20 cellular contexts compared by ENCODE assay signal in the genomic region with DNA sequence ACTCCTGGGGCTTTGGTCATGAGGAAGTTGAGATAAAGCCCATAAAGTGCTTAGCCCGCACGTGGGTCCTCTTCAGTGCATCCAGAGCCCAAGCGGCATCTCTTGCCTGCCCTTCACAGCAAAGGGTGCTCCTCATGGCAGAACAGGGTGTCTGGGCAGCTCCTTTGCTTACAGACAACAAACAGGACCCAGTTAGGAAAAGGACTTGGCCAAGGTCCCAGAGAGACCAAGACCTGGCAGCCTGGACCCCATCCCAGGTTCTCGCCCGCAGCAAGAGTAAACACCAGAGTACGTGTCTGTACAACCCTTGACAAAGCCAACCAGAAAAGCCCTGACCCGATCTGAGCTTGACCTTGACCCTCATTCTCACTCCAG. TPM values are rescaled to one million over a fixed set of nuclear protein-coding genes. Genes with fewer than 3 reads are reported as not detected.
A peak's percentile ranks its signal among the peaks of the same experiment; 100 is the strongest.
DNase-seq lines count a peak whose midpoint lies in the region; ATAC-seq and TF ChIP-seq lines count a peak whose summit lies in the region.
"Had no signal": no experiment of that assay in that cellular context is flagged by ENCODE, and none has a peak within 500 bp of the region (broad histone marks: within the 10 kb centered on the region; RNA-seq: fewer than 3 reads in every experiment).

No MANE protein-coding gene starts in this region.

- peaks cover 0 to 12% (median 0%) of the 10 kb centered on the region in 9 donors for H3K36me3 ChIP-seq in heart left ventricle
- H3K36me3 ChIP-seq: gastroesophageal sphincter had no signal

- no peaks in the 10 kb centered on the region for H3K9me3 ChIP-seq in heart left ventricle
- H3K9me3 ChIP-seq: gastroesophageal sphincter, upper lobe of left lung had no signal

- H3K4me1 ChIP-seq in heart left ventricle: peaks cover 0 to 66% (median 37%) of the 10 kb centered on the region in 12 donors

- DNase-seq in LNCaP clone FGC (ENCODE audit: low read depth): peak; percentile 99
- DNase-seq in heart left ventricle: peak; percentile 59 to 84 (median 72)
- peak; percentile 14 for DNase-seq in omental fat pad (ENCODE audit: low spot score)
- DNase-seq in COLO829 (ENCODE audit: low spot score): no peak
- DNase-seq in HK-2 (ENCODE audit: unreplicated experiment): no peak
- no peak for DNase-seq in immature natural killer cell
- DNase-seq in activated T-helper 1 cell treated with anti-CD3 and anti-CD28 coated beads, Interleukin-12 subunit alpha, Interleukin-12 subunit beta, Interleukin-2, Interleukin-4 antibody, amounts not matched to agents 30 ng/mL and 10 ng/mL and 1 ng/mL, durations not matched to agents 14 hours and 24 hours and 36 hours (ENCODE audit: low spot score): no peak
- DNase-seq: activated effector memory CD4-positive, alpha-beta T cell treated with anti-CD3 and anti-CD28 coated beads, Interleukin-2, amount 50 U/mL, for 16 hours; GDM1; Karpas-422; NCI-H1694; NCI-H524 treated with DMSO at 0.1 percent for 48 hours had no signal

- no peaks in the 10 kb centered on the region for H3K9me3 Mint-ChIP-seq in immature natural killer cell
- H3K9me3 Mint-ChIP-seq in activated T-helper 1 cell treated with anti-CD3 and anti-CD28 coated beads, Interleukin-12 subunit alpha, Interleukin-12 subunit beta, Interleukin-2, Interleukin-4 antibody, amounts not matched to agents 30 ng/mL and 10 ng/mL and 1 ng/mL, durations not matched to agents 14 hours and 24 hours and 36 hours: no peaks in the 10 kb centered on the region
- H3K9me3 Mint-ChIP-seq: mesothelial cell of epicardium; stimulated activated memory B cell treated with anti-CD40 and anti-IgM and Interleukin-4, amounts not matched to agents 10 μg/mL and 1 μg/mL and 100 μg/mL, for 72 hours had no signal

- H3K4me3 ChIP-seq in LNCaP clone FGC (ENCODE audit: low read depth, low read length) (no peak overlapping the region), heart left ventricle (no peak overlapping the region)
- H3K4me3 ChIP-seq: gastroesophageal sphincter, upper lobe of left lung had no signal

- ATAC-seq in heart left ventricle (peak; percentile 48 to 63 (median 55)), omental fat pad (ENCODE audit: low FRiP score) (no peak)
- ATAC-seq: gastroesophageal sphincter; stimulated activated memory B cell treated with anti-CD40 and anti-IgM and Interleukin-4, amounts not matched to agents 10 μg/mL and 1 μg/mL and 100 μg/mL, for 72 hours had no signal

- no peak overlapping the region for H3K27ac Mint-ChIP-seq in immature natural killer cell
- no peak overlapping the region for H3K27ac Mint-ChIP-seq in activated T-helper 1 cell treated with anti-CD3 and anti-CD28 coated beads, Interleukin-12 subunit alpha, Interleukin-12 subunit beta, Interleukin-2, Interleukin-4 antibody, amounts not matched to agents 30 ng/mL and 10 ng/mL and 1 ng/mL, durations not matched to agents 14 hours and 24 hours and 36 hours
- H3K27ac Mint-ChIP-seq: mesothelial cell of epicardium; stimulated activated memory B cell treated with anti-CD40 and anti-IgM and Interleukin-4, amounts not matched to agents 10 μg/mL and 1 μg/mL and 100 μg/mL, for 72 hours had no signal

- H3K4me3 Mint-ChIP-seq in immature natural killer cell: no peak overlapping the region
- H3K4me3 Mint-ChIP-seq in activated T-helper 1 cell treated with anti-CD3 and anti-CD28 coated beads, Interleukin-12 subunit alpha, Interleukin-12 subunit beta, Interleukin-2, Interleukin-4 antibody, amounts not matched to agents 30 ng/mL and 10 ng/mL and 1 ng/mL, durations not matched to agents 14 hours and 24 hours and 36 hours: no peak overlapping the region
- H3K4me3 Mint-ChIP-seq: mesothelial cell of epicardium; stimulated activated memory B cell treated with anti-CD40 and anti-IgM and Interleukin-4, amounts not matched to agents 10 μg/mL and 1 μg/mL and 100 μg/mL, for 72 hours had no signal

- no peaks in the 10 kb centered on the region for H3K36me3 Mint-ChIP-seq in immature natural killer cell
- no peaks in the 10 kb centered on the region for H3K36me3 Mint-ChIP-seq in activated T-helper 1 cell treated with anti-CD3 and anti-CD28 coated beads, Interleukin-12 subunit alpha, Interleukin-12 subunit beta, Interleukin-2, Interleukin-4 antibody, amounts not matched to agents 30 ng/mL and 10 ng/mL and 1 ng/mL, durations not matched to agents 14 hours and 24 hours and 36 hours (ENCODE audit: low read depth)
- H3K36me3 Mint-ChIP-seq: mesothelial cell of epicardium; stimulated activated memory B cell treated with anti-CD40 and anti-IgM and Interleukin-4, amounts not matched to agents 10 μg/mL and 1 μg/mL and 100 μg/mL, for 72 hours had no signal

- TF ChIP-seq CTCF in C4-2B (conservative IDR thresholded peaks at IDR 0.05): no peak
- no peak for TF ChIP-seq CTCF in LNCaP clone FGC (IDR thresholded peaks at IDR 0.05; ENCODE audit: control insufficient read depth, extremely low read depth, insufficient read depth)
- no peak for TF ChIP-seq CTCF in heart left ventricle (IDR thresholded peaks at IDR 0.05)
- TF ChIP-seq CTCF in omental fat pad (IDR thresholded peaks at IDR 0.05): no peak

- peaks cover 0 to 10% (median 7%) of the 10 kb centered on the region in 3 donors for H3K27me3 Mint-ChIP-seq in immature natural killer cell (ENCODE audit: low read depth in 3 of 3)
- no peaks in the 10 kb centered on the region for H3K27me3 Mint-ChIP-seq in activated T-helper 1 cell treated with anti-CD3 and anti-CD28 coated beads, Interleukin-12 subunit alpha, Interleukin-12 subunit beta, Interleukin-2, Interleukin-4 antibody, amounts not matched to agents 30 ng/mL and 10 ng/mL and 1 ng/mL, durations not matched to agents 14 hours and 24 hours and 36 hours (ENCODE audit: insufficient read depth)

- H3K4me1 Mint-ChIP-seq in immature natural killer cell: no peaks in the 10 kb centered on the region
- H3K4me1 Mint-ChIP-seq in activated T-helper 1 cell treated with anti-CD3 and anti-CD28 coated beads, Interleukin-12 subunit alpha, Interleukin-12 subunit beta, Interleukin-2, Interleukin-4 antibody, amounts not matched to agents 30 ng/mL and 10 ng/mL and 1 ng/mL, durations not matched to agents 14 hours and 24 hours and 36 hours (ENCODE audit: low read depth): no peaks in the 10 kb centered on the region
- H3K4me1 Mint-ChIP-seq: stimulated activated memory B cell treated with anti-CD40 and anti-IgM and Interleukin-4, amounts not matched to agents 10 μg/mL and 1 μg/mL and 100 μg/mL, for 72 hours had no signal

- H3K27ac ChIP-seq in C4-2B: peak overlapping the region; percentile 62
- H3K27ac ChIP-seq in heart left ventricle: peak overlapping the region; percentile 47 to 93 (median 68)
- H3K27ac ChIP-seq: gastroesophageal sphincter, upper lobe of left lung had no signal

- TF ChIP-seq POLR2A in heart left ventricle (IDR thresholded peaks at IDR 0.05): no peak

- no peaks in the 10 kb centered on the region for H3K27me3 ChIP-seq in heart left ventricle
- H3K27me3 ChIP-seq: gastroesophageal sphincter, upper lobe of left lung had no signal

- 46 to 57% (median 52%) methylated on average over 4 to 7 of the region's 7 CpGs for WGBS in heart left ventricle, 4 donors

- intact Hi-C loops in heart left ventricle (cut with DNase I): loop anchor here in 1 of 10 donors (5.0 to 10.0 kb wide), 2 partner anchors 102 to 196 kb away; partner anchors contain the start of genes LRRC2 and MYL3
- intact Hi-C loops in activated T-helper 1 cell treated with anti-CD3 and anti-CD28 coated beads, Interleukin-12 subunit alpha, Interleukin-12 subunit beta, Interleukin-2, Interleukin-4 antibody, amounts not matched to agents 30 ng/mL and 10 ng/mL and 1 ng/mL, durations not matched to agents 14 hours and 24 hours and 36 hours (cut with micrococcal nuclease): no loop called here

RNA-seq across cellular contexts. Expression of gene ALS2CL, which starts 27.0 kb away (rescaled TPM):
- total RNA-seq in heart left ventricle (10 to 100 TPM; 11.8 to 40.7 (median 25.4) TPM), omental fat pad (10 to 100 TPM in 1 of 4 donors, 1 to 10 TPM in 3; 3.7 to 30.6 (median 6.7) TPM)
- polyA plus RNA-seq in heart left ventricle (10 to 100 TPM; 12.4 to 37.1 TPM), immature natural killer cell (not detected)
- total RNA-seq in activated T-helper 1 cell treated with anti-CD3 and anti-CD28 coated beads, Interleukin-12 subunit alpha, Interleukin-12 subunit beta, Interleukin-2, Interleukin-4 antibody, amounts not matched to agents 30 ng/mL and 10 ng/mL and 1 ng/mL, durations not matched to agents 14 hours and 24 hours and 36 hours: 0.10 and 0.22 TPM in 2 replicates

RNA-seq across cellular contexts. Expression of gene TMIE, which starts 34.7 kb away (rescaled TPM):
- total RNA-seq in heart left ventricle (under 1 TPM in 8 of 9 donors, not detected in 1; 0.47 to 0.95 (median 0.61) TPM), omental fat pad (under 1 TPM in 1 of 4 donors, not detected in 3; 0.79 TPM)
- polyA plus RNA-seq in heart left ventricle (under 1 TPM; 0.46 to 0.69 TPM), immature natural killer cell (not detected)
- 0.34 TPM in 1 of 2 replicates, not detected in the other for total RNA-seq in activated T-helper 1 cell treated with anti-CD3 and anti-CD28 coated beads, Interleukin-12 subunit alpha, Interleukin-12 subunit beta, Interleukin-2, Interleukin-4 antibody, amounts not matched to agents 30 ng/mL and 10 ng/mL and 1 ng/mL, durations not matched to agents 14 hours and 24 hours and 36 hours

RNA-seq across cellular contexts. Expression of gene PRSS50, which starts 51.2 kb away (rescaled TPM):
- total RNA-seq in heart left ventricle: under 1 TPM in 7 of 9 donors, not detected in 2; 0.23 to 0.65 (median 0.35) TPM
- polyA plus RNA-seq in heart left ventricle: under 1 TPM; 0.06 to 0.46 TPM
- under 1 TPM in 1 of 4 donors, not detected in 3; 0.32 TPM for total RNA-seq in omental fat pad
- polyA plus RNA-seq in immature natural killer cell: not detected
- not detected in 2 replicates for total RNA-seq in activated T-helper 1 cell treated with anti-CD3 and anti-CD28 coated beads, Interleukin-12 subunit alpha, Interleukin-12 subunit beta, Interleukin-2, Interleukin-4 antibody, amounts not matched to agents 30 ng/mL and 10 ng/mL and 1 ng/mL, durations not matched to agents 14 hours and 24 hours and 36 hours
- total RNA-seq: activated CD8-positive, alpha-beta memory T cell treated with anti-CD3 and anti-CD28 coated beads for 36 hours; aorta; skeletal muscle tissue had no signal

RNA-seq across cellular contexts. Expression of gene FAM240A, which starts 54.1 kb away (rescaled TPM):
- not detected for total RNA-seq in heart left ventricle
- polyA plus RNA-seq in heart left ventricle: not detected
- not detected for total RNA-seq in omental fat pad
- not detected for polyA plus RNA-seq in immature natural killer cell
- not detected in 2 replicates for total RNA-seq in activated T-helper 1 cell treated with anti-CD3 and anti-CD28 coated beads, Interleukin-12 subunit alpha, Interleukin-12 subunit beta, Interleukin-2, Interleukin-4 antibody, amounts not matched to agents 30 ng/mL and 10 ng/mL and 1 ng/mL, durations not matched to agents 14 hours and 24 hours and 36 hours
- total RNA-seq: activated CD8-positive, alpha-beta memory T cell treated with anti-CD3 and anti-CD28 coated beads for 36 hours; aorta; gastroesophageal sphincter; mesothelial cell of epicardium; skeletal muscle tissue; upper lobe of left lung had no signal
- polyA plus RNA-seq: aorta had no signal

Comparison
In these comparisons a context has a peak if more than half of its experiments do, and no peak if none do; other contexts are left out.
1. DNase-seq: peak in LNCaP clone FGC (single experiment), heart left ventricle (5 of 5) and omental fat pad (single experiment); none in COLO829 (single experiment), HK-2 (single experiment), immature natural killer cell (0 of 3) and activated T-helper 1 cell treated with anti-CD3 and anti-CD28 coated beads, Interleukin-12 subunit alpha, Interleukin-12 subunit beta, Interleukin-2, Interleukin-4 antibody, amounts not matched to agents 30 ng/mL and 10 ng/mL and 1 ng/mL, durations not matched to agents 14 hours and 24 hours and 36 hours (single experiment).